ENCODE assay signal across 1 cellular context in genomic region chr18:46502444-46502843, GRCh38.
TF ChIP-seq lines count a peak whose summit lies in the region.

No MANE protein-coding gene starts in this region.

TF ChIP-seq in IMR-90, 13 proteins besides CTCF, POLR2A, EP300 and RAD21 (continued from another document):
- no peak for TF ChIP-seq ELK1 (IDR thresholded peaks at IDR 0.05; ENCODE audit: borderline replicate concordance, low read depth, low read length)
- no peak for TF ChIP-seq FOS (IDR thresholded peaks at IDR 0.05; ENCODE audit: low read depth, low read length)
- TF ChIP-seq SMC3 (IDR thresholded peaks at IDR 0.05; ENCODE audit: low read depth, low read length): no peak
- no peak for TF ChIP-seq CEBPB (IDR thresholded peaks at IDR 0.05; ENCODE audit: low read depth, low read length)
- no peak for TF ChIP-seq BHLHE40 (IDR thresholded peaks at IDR 0.05; ENCODE audit: low read depth, low read length)
- no peak for TF ChIP-seq RFX5 (IDR thresholded peaks at IDR 0.05; ENCODE audit: low read depth, low read length)
TF ChIP-seq in IMR-90: peak in this region for 0.
